9 cellular contexts compared by ENCODE assay signal in genomic region chr21:31781737-31782136, GRCh38. TPM values are rescaled to one million over a fixed set of nuclear protein-coding genes. Genes with fewer than 3 reads are reported as not detected.
A peak's percentile ranks its signal among the peaks of the same experiment; 100 is the strongest.
DNase-seq lines count a peak whose midpoint lies in the region; ATAC-seq, FAIRE-seq and TF ChIP-seq lines count a peak whose summit lies in the region.
"Had no signal": no experiment of that assay in that cellular context is flagged by ENCODE, and none has a peak within 500 bp of the region (broad histone marks: within the 10 kb centered on the region; RNA-seq: fewer than 3 reads in every experiment).

No MANE protein-coding gene starts in this region.

- TF ChIP-seq EP300 in ovary (IDR thresholded peaks at IDR 0.05) = no peak

- no peak for TF ChIP-seq POLR2A in ovary (IDR thresholded peaks at IDR 0.05)

- no peak overlapping the region for H3K4me3 ChIP-seq in cardiac fibroblast (replicated peaks in 1 of 2; ENCODE audit: low read depth in 2 of 2, low read length in 2 of 2)
- H3K4me3 ChIP-seq in ovary = no peak overlapping the region
- no peak overlapping the region for H3K4me3 ChIP-seq in WERI-Rb-1 (ENCODE audit: low read depth, low read length)
- no peak overlapping the region for H3K4me3 ChIP-seq in kidney (ENCODE audit: low read length in 2 of 2)

- H3K27ac ChIP-seq in ovary = no peak overlapping the region
- no peak overlapping the region for H3K27ac ChIP-seq in WERI-Rb-1
- H3K27ac ChIP-seq in kidney (ENCODE audit: low read depth in 2 of 2, low read length in 2 of 2) = no peak overlapping the region

- no peak for ATAC-seq in GM21723 (IDR thresholded peaks at IDR 0.05; ENCODE audit: unreplicated experiment)

- peak; percentile 45 for DNase-seq in EH (ENCODE audit: low read depth)
- DNase-seq in NCI-H1105 (lab: John Stamatoyannopoulos, UW) = peak; percentile 37
- DNase-seq in cardiac fibroblast (ENCODE audit: low read depth in 2 of 2) = peak; percentile 48 to 61
- DNase-seq in ovary = peak in 4 of 5 donors; percentile 22 to 69 (median 33)
- DNase-seq in WERI-Rb-1 = no peak
- no peak for DNase-seq in kidney
- no peak for DNase-seq in KG1 (lab: John Stamatoyannopoulos, UW)
- DNase-seq: mammary epithelial cell had no signal

- H3K4me1 ChIP-seq in ovary (ENCODE audit: insufficient read depth) (peaks cover 6% of the 10 kb centered on the region), kidney (ENCODE audit: control insufficient read depth in 1 of 2, insufficient read depth in 1 of 2, low read depth in 1 of 2, low read length in 2 of 2) (no peaks in the 10 kb centered on the region)

- H3K9ac ChIP-seq in kidney (ENCODE audit: low read length in 2 of 2) = no peak overlapping the region

- 0 to 4% (median 0%) methylated on average over 3 of the region's 3 CpGs for WGBS in ovary, 3 donors

- intact Hi-C loops in ovary (cut with DNase I) (loop anchor here in 1 of 4 donors (10.0 kb wide), 1 partner anchor 813 kb away; no protein-coding TSS in a partner anchor), kidney (cut with DNase I) (no loop called here)

- FAIRE-seq in kidney (lab: Jason Lieb, UNC) = no peak

- no peak for TF ChIP-seq CTCF in cardiac fibroblast (IDR thresholded peaks at IDR 0.05; ENCODE audit: low read depth, low read length)
- no peak for TF ChIP-seq CTCF in ovary (IDR thresholded peaks at IDR 0.05)
- no peak for TF ChIP-seq CTCF in WERI-Rb-1 (IDR thresholded peaks at IDR 0.05; ENCODE audit: low read depth, low read length)
- no peak for TF ChIP-seq CTCF in kidney (IDR thresholded peaks at IDR 0.05; ENCODE audit: borderline replicate concordance, extremely low read depth, insufficient read depth)

- H3K27me3 ChIP-seq in ovary (no peaks in the 10 kb centered on the region), WERI-Rb-1 (ENCODE audit: insufficient read depth, low read depth, severe bottlenecking) (peaks cover 32% of the 10 kb centered on the region)

- H3K36me3 ChIP-seq in ovary (no peaks in the 10 kb centered on the region), WERI-Rb-1 (no peaks in the 10 kb centered on the region), kidney (ENCODE audit: control insufficient read depth in 1 of 2, insufficient read depth in 2 of 2, low read length in 2 of 2) (no peaks in the 10 kb centered on the region)

- H3K9me3 ChIP-seq in ovary = no peaks in the 10 kb centered on the region
- no peaks in the 10 kb centered on the region for H3K9me3 ChIP-seq in WERI-Rb-1 (ENCODE audit: severe bottlenecking)
- no peaks in the 10 kb centered on the region for H3K9me3 ChIP-seq in kidney (ENCODE audit: control insufficient read depth in 1 of 2, low read length in 2 of 2)

RNA-seq across cellular contexts. Expression of gene SCAF4, which starts 49.8 kb away (rescaled TPM):
- 10 to 100 TPM; 12.2 to 41.7 (median 29.1) TPM for total RNA-seq in ovary
- 10 to 100 TPM; 14.6 to 26.6 TPM for polyA plus RNA-seq in ovary
- 30.6 TPM for total RNA-seq in kidney
- polyA plus RNA-seq in kidney (ENCODE audit: insufficient read depth, low read depth, low replicate concordance) = 7.4 TPM

Comparison
In these comparisons a context has a peak if more than half of its experiments do, and no peak if none do; other contexts are left out.
1. DNase-seq: peak in EH (single experiment), NCI-H1105 (single experiment), cardiac fibroblast (2 of 2) and ovary (4 of 5); none in WERI-Rb-1 (single experiment), kidney (single experiment) and KG1 (single experiment).